Comparison of ENCODE assay signal across 8 cellular contexts in the genomic region with DNA sequence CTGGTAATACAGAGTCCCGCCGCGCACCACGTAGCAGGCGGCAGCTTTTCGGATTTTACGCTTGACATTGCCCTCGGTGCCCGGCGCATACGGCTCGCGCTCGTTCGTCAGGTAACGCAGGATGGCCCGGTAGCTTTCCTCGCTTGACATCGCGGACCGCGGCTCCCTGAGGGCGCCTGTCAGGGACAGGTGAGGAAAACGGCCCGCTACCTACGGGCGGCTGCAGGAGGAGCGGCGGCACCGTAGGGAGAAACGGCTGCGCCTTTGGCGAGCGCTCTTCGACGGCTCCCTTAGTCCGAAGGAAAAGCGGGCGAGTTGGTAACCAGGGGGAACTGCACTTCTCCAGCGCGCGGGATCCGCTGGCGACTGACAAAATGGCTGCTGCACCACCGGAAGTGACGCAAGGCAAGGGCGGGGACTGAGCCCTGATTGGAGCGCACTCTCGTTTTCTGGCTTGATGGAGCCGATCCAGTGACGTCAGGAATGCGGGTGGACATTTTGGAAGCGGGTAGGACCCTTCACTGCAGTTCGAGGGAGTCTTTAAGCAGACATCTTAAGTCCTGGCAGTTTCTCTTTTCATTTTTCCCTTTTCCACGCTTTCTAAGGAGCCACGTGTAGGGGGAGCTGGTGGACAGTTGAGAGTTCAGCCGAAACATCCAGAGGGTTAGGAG. TPM values are rescaled to one million over a fixed set of nuclear protein-coding genes. Genes with fewer than 3 reads are reported as not detected.
DNase-seq lines count a peak whose midpoint lies in the region; ATAC-seq and TF ChIP-seq lines count a peak whose summit lies in the region.

A gene with protein sequence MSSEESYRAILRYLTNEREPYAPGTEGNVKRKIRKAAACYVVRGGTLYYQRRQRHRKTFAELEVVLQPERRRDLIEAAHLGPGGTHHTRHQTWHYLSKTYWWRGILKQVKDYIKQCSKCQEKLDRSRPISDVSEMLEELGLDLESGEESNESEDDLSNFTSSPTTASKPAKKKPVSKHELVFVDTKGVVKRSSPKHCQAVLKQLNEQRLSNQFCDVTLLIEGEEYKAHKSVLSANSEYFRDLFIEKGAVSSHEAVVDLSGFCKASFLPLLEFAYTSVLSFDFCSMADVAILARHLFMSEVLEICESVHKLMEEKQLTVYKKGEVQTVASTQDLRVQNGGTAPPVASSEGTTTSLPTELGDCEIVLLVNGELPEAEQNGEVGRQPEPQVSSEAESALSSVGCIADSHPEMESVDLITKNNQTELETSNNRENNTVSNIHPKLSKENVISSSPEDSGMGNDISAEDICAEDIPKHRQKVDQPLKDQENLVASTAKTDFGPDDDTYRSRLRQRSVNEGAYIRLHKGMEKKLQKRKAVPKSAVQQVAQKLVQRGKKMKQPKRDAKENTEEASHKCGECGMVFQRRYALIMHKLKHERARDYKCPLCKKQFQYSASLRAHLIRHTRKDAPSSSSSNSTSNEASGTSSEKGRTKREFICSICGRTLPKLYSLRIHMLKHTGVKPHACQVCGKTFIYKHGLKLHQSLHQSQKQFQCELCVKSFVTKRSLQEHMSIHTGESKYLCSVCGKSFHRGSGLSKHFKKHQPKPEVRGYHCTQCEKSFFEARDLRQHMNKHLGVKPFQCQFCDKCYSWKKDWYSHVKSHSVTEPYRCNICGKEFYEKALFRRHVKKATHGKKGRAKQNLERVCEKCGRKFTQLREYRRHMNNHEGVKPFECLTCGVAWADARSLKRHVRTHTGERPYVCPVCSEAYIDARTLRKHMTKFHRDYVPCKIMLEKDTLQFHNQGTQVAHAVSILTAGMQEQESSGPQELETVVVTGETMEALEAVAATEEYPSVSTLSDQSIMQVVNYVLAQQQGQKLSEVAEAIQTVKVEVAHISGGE (minus strand): TSS at position 368 of the 671 bp plus-strand sequence. CDS start 218 bp downstream, at position 150.

- peaks cover 3 to 6% of the 10 kb centered on the region in 2 donors for H3K4me1 ChIP-seq in lung (ENCODE audit: control insufficient read depth in 2 of 2, insufficient read depth in 2 of 2, low read length in 2 of 2)

- H3K27ac Mint-ChIP-seq in activated CD4-positive, alpha-beta T cell treated with anti-CD3 and anti-CD28 coated beads for 36 hours: peak within 1 kb of the TSS; percentile 92

- peak within 1 kb of the TSS; percentile 94 for H3K4me3 Mint-ChIP-seq in activated CD4-positive, alpha-beta T cell treated with anti-CD3 and anti-CD28 coated beads for 36 hours

- peak within 1 kb of the TSS; percentile 72 to 100 (median 91) for H3K4me3 ChIP-seq in dorsolateral prefrontal cortex
- H3K4me3 ChIP-seq in lung: peak within 1 kb of the TSS; percentile 94

- no peaks in the 10 kb centered on the region for H3K27me3 Mint-ChIP-seq in activated CD4-positive, alpha-beta T cell treated with anti-CD3 and anti-CD28 coated beads for 36 hours

- CTCF ChIA-PET in activated CD4-positive, alpha-beta T cell treated with anti-CD3 and anti-CD28 coated beads for 36 hours (lab: Charles Lee): interaction anchor here (0.7 to 6.9 kb wide), 10 partner anchors 10 to 966 kb away, joined by 3 to 56 read pairs (median 4); a partner anchor contains a TSS

- POLR2A ChIA-PET in activated CD4-positive, alpha-beta T cell treated with anti-CD3 and anti-CD28 coated beads for 36 hours (lab: Charles Lee): interaction anchor here (0.6 to 3.5 kb wide), 8 partner anchors 9 to 429 kb away, joined by 4 to 34 read pairs (median 6); a partner anchor contains a TSS

- H3K36me3 Mint-ChIP-seq in activated CD4-positive, alpha-beta T cell treated with anti-CD3 and anti-CD28 coated beads for 36 hours (ENCODE audit: low read depth): peaks cover 53% of the 10 kb centered on the region

- TF ChIP-seq CTCF in dorsolateral prefrontal cortex (IDR thresholded peaks at IDR 0.05 in 54 of 56, conservative IDR thresholded peaks at IDR 0.05 in 2 of 56; ENCODE audit: low read depth in 1 of 56, partially characterized antibody in 56 of 56) (peak in 55 of 56 donors; percentile 20 to 75 (median 58)), lung (IDR thresholded peaks at IDR 0.05; ENCODE audit: control extremely low read depth, extremely low read depth) (peak; percentile 27)

- peaks cover 52% of the 10 kb centered on the region for H3K4me1 Mint-ChIP-seq in activated CD4-positive, alpha-beta T cell treated with anti-CD3 and anti-CD28 coated beads for 36 hours

- DNase-seq in ACHN (peak; percentile 99), GM19238 (ENCODE audit: insufficient read length, low spot score) (peak; percentile 90), dorsolateral prefrontal cortex (peak; percentile 98 to 100 (median 99)), lung (ENCODE audit: low spot score) (peak; percentile 100), kidney glomerular epithelial cell (lab: John Stamatoyannopoulos, UW) (no peak)
- peak; percentile 100 for DNase-seq in activated CD4-positive, alpha-beta T cell treated with anti-CD3 and anti-CD28 coated beads for 36 hours
- DNase-seq in stimulated activated CD8-positive, alpha-beta memory T cell treated with anti-CD3 and anti-CD28 coated beads, Interleukin-12 subunit alpha, Interleukin-12 subunit beta, amount 100 ng/mL, for 24 hours (ENCODE audit: extremely low read depth): peak; percentile 99

- H3K9me3 ChIP-seq in lung (ENCODE audit: control insufficient read depth in 2 of 2, insufficient read depth in 1 of 2, low read length in 1 of 2): no peaks in the 10 kb centered on the region

- intact Hi-C loops in activated CD4-positive, alpha-beta T cell treated with anti-CD3 and anti-CD28 coated beads for 36 hours (cut with DNase I, micrococcal nuclease): loop anchor here (1.0 to 5.0 kb wide), 12 partner anchors 9 to 1416 kb away; a partner anchor contains a TSS
- intact Hi-C loops in dorsolateral prefrontal cortex (cut with DNase I): loop anchor here (1.0 to 5.0 kb wide), 3 partner anchors 9 to 965 kb away; a partner anchor contains a TSS

- peak; percentile 61 for ATAC-seq in HG03460 (IDR thresholded peaks at IDR 0.05; ENCODE audit: unreplicated experiment)
- peak; percentile 78 for ATAC-seq in activated CD4-positive, alpha-beta T cell treated with anti-CD3 and anti-CD28 coated beads for 36 hours
- ATAC-seq in lung (ENCODE audit: insufficient read depth, low FRiP score): peak; percentile 83

- H3K27ac ChIP-seq in dorsolateral prefrontal cortex (peak within 1 kb of the TSS; percentile 85 to 99 (median 94)), lung (ENCODE audit: low read depth in 1 of 2, low read length in 1 of 2) (peak within 1 kb of the TSS; percentile 94 to 99)

- H3K27me3 ChIP-seq in dorsolateral prefrontal cortex (no peaks in the 10 kb centered on the region), lung (ENCODE audit: control insufficient read depth, insufficient read depth) (no peaks in the 10 kb centered on the region)

- H3K9me3 Mint-ChIP-seq in activated CD4-positive, alpha-beta T cell treated with anti-CD3 and anti-CD28 coated beads for 36 hours (ENCODE audit: low read depth): no peaks in the 10 kb centered on the region

- peaks cover 10 to 12% of the 10 kb centered on the region in 2 donors for H3K36me3 ChIP-seq in lung (ENCODE audit: control insufficient read depth in 2 of 2, insufficient read depth in 2 of 2, low read length in 2 of 2)

- in situ Hi-C loops in ACHN (cut with HindIII; ENCODE audit: low pct_ligation_motif_present, low pct_unique_long_range_greater_than_20kb, low sequenced_read_pairs): no loop called here

- WGBS in lung, 2 donors: 0% methylated on average over 57 of the region's 57 CpGs

RNA-seq across cellular contexts. Expression of the gene that starts here (rescaled TPM):
- 10 to 100 TPM; 25.1 to 26.0 TPM for total RNA-seq in activated CD4-positive, alpha-beta T cell treated with anti-CD3 and anti-CD28 coated beads for 36 hours
- total RNA-seq in dorsolateral prefrontal cortex: 10 to 100 TPM; 19.8 to 44.1 (median 29.6) TPM
- 10 to 100 TPM; 14.3 to 42.5 TPM for total RNA-seq in lung
- polyA plus RNA-seq in lung: 1 to 10 TPM; 7.5 to 9.3 TPM
